20 cellular contexts compared by ENCODE assay signal in genomic region chr5:43301653-43302091, GRCh38. TPM values are rescaled to one million over a fixed set of nuclear protein-coding genes. Genes with fewer than 3 reads are reported as not detected.
A peak's percentile ranks its signal among the peaks of the same experiment; 100 is the strongest.
DNase-seq lines count a peak whose midpoint lies in the region; ATAC-seq, FAIRE-seq and TF ChIP-seq lines count a peak whose summit lies in the region.
"Had no signal": no experiment of that assay in that cellular context is flagged by ENCODE, and none has a peak within 500 bp of the region (broad histone marks: within the 10 kb centered on the region; RNA-seq: fewer than 3 reads in every experiment).

No MANE protein-coding gene starts in this region.

- no peak overlapping the region for H2AFZ ChIP-seq in keratinocyte (ENCODE audit: control insufficient read depth, low read length)
- H2AFZ ChIP-seq: neural progenitor cell had no signal

- no peak for ATAC-seq in activated naive CD4-positive, alpha-beta T cell treated with anti-CD3 and anti-CD28 coated beads, Interleukin-2, amount 50 U/mL, for 72 hours
- no peak for ATAC-seq in HG03521 (IDR thresholded peaks at IDR 0.05; ENCODE audit: unreplicated experiment)
- ATAC-seq: activated CD8-positive, alpha-beta T cell treated with anti-CD3 and anti-CD28 coated beads, Interleukin-2, amount 10 ng/mL, durations not matched to agents 7 days and 5 days; effector memory CD8-positive, alpha-beta T cell had no signal

- peaks cover 55% of the 10 kb centered on the region for H3K4me1 Mint-ChIP-seq in activated naive CD4-positive, alpha-beta T cell treated with anti-CD3 and anti-CD28 coated beads, Interleukin-2, amount 10 ng/mL, durations not matched to agents 7 days and 5 days

- H3K4me3 ChIP-seq in keratinocyte (ENCODE audit: control insufficient read depth in 2 of 3, extremely low read depth in 1 of 3, insufficient read depth in 2 of 3, low read depth in 1 of 3, low read length in 3 of 3) = no peak overlapping the region
- no peak overlapping the region for H3K4me3 ChIP-seq in subcutaneous abdominal adipose tissue (ENCODE audit: low read depth in 1 of 5, low read length in 5 of 5)
- H3K4me3 ChIP-seq: lower lobe of right lung, neural progenitor cell, SJSA1 had no signal

- H3K36me3 Mint-ChIP-seq in activated naive CD4-positive, alpha-beta T cell treated with anti-CD3 and anti-CD28 coated beads, Interleukin-2, amount 10 ng/mL, durations not matched to agents 7 days and 5 days = peaks cover 64% of the 10 kb centered on the region
- H3K36me3 Mint-ChIP-seq in activated naive CD4-positive, alpha-beta T cell treated with anti-CD3 and anti-CD28 coated beads, Interleukin-2, amount 50 U/mL, for 72 hours = peaks cover 25 to 59% of the 10 kb centered on the region in 2 donors

- peaks cover 28 to 46% of the 10 kb centered on the region in 2 experiments for H3K36me3 ChIP-seq in keratinocyte (ENCODE audit: control insufficient read depth in 2 of 2, extremely low read depth in 1 of 2, insufficient read depth in 2 of 2, low read length in 2 of 2)
- peaks cover 11 to 23% (median 17%) of the 10 kb centered on the region in 5 donors for H3K36me3 ChIP-seq in subcutaneous abdominal adipose tissue (ENCODE audit: control insufficient read depth in 5 of 5, insufficient read depth in 5 of 5, low read length in 5 of 5)

- H3K9me3 ChIP-seq in keratinocyte (ENCODE audit: control insufficient read depth, low read depth, low read length) (no peaks in the 10 kb centered on the region), subcutaneous abdominal adipose tissue (ENCODE audit: control insufficient read depth in 5 of 5, low read length in 5 of 5) (no peaks in the 10 kb centered on the region)
- H3K9me3 ChIP-seq: lower lobe of right lung, SJSA1 had no signal

- no peak overlapping the region for H3K4me3 Mint-ChIP-seq in activated naive CD4-positive, alpha-beta T cell treated with anti-CD3 and anti-CD28 coated beads, Interleukin-2, amount 10 ng/mL, durations not matched to agents 7 days and 5 days
- H3K4me3 Mint-ChIP-seq: activated CD8-positive, alpha-beta T cell treated with anti-CD3 and anti-CD28 coated beads, Interleukin-2, amount 10 ng/mL, durations not matched to agents 7 days and 5 days; CD8-positive, alpha-beta memory T cell; central memory CD8-positive, alpha-beta T cell; effector memory CD8-positive, alpha-beta T cell; neural progenitor cell had no signal

- peak overlapping the region; percentile 40 for H3K4me2 ChIP-seq in keratinocyte (ENCODE audit: control insufficient read depth, extremely low read depth, insufficient read depth, low read depth, low read length)

- peak overlapping the region; percentile 50 for H3K27ac Mint-ChIP-seq in activated naive CD4-positive, alpha-beta T cell treated with anti-CD3 and anti-CD28 coated beads, Interleukin-2, amount 10 ng/mL, durations not matched to agents 7 days and 5 days
- peak overlapping the region in 1 of 2 donors; percentile 54 for H3K27ac Mint-ChIP-seq in activated naive CD4-positive, alpha-beta T cell treated with anti-CD3 and anti-CD28 coated beads, Interleukin-2, amount 50 U/mL, for 72 hours
- H3K27ac Mint-ChIP-seq: neural progenitor cell had no signal

- H3K79me2 ChIP-seq in keratinocyte (ENCODE audit: control insufficient read depth, insufficient read depth, low read length) = peaks cover 70% of the 10 kb centered on the region

- DNase-seq in activated naive CD4-positive, alpha-beta T cell treated with anti-CD3 and anti-CD28 coated beads, Interleukin-2, amount 10 ng/mL, durations not matched to agents 7 days and 5 days = no peak
- no peak for DNase-seq in activated naive CD4-positive, alpha-beta T cell treated with anti-CD3 and anti-CD28 coated beads, Interleukin-2, amount 50 U/mL, for 72 hours (ENCODE audit: low spot score in 2 of 2)
- DNase-seq in OCI-M1 (lab: John Stamatoyannopoulos, UW) = peak; percentile 31
- DNase-seq in keratinocyte (ENCODE audit: low read depth, low spot score) = no peak
- DNase-seq in NCI-H2171 (lab: John Stamatoyannopoulos, UW) = no peak
- no peak for DNase-seq in NCI-H82 (lab: John Stamatoyannopoulos, UW)
- DNase-seq: activated CD8-positive, alpha-beta T cell treated with anti-CD3 and anti-CD28 coated beads, Interleukin-2, amount 10 ng/mL, durations not matched to agents 7 days and 5 days; activated effector memory CD4-positive, alpha-beta T cell treated with Interleukin-2 at 50 U/mL for 16 hours; amniotic stem cell; CD8-positive, alpha-beta memory T cell; effector memory CD8-positive, alpha-beta T cell; foreskin melanocyte; Karpas-422; lower lobe of right lung; substantia nigra had no signal

- H3K27me3 ChIP-seq in keratinocyte (ENCODE audit: control insufficient read depth, extremely low read depth, insufficient read depth, low read length) (no peaks in the 10 kb centered on the region), subcutaneous abdominal adipose tissue (ENCODE audit: control insufficient read depth in 5 of 5, insufficient read depth in 4 of 5, low read length in 5 of 5) (no peaks in the 10 kb centered on the region)
- H3K27me3 ChIP-seq: neural progenitor cell, SJSA1 had no signal

- FAIRE-seq in keratinocyte (lab: Jason Lieb, UNC) = no peak

- CTCF ChIA-PET in activated naive CD4-positive, alpha-beta T cell treated with anti-CD3 and anti-CD28 coated beads, Interleukin-2, amount 10 ng/mL, durations not matched to agents 7 days and 5 days (lab: Charles Lee) = interaction anchor here (1.2 to 1.6 kb wide), 2 partner anchors 10 to 88 kb away, joined by 3 to 5 read pairs; no protein-coding TSS in a partner anchor

- H3K9ac ChIP-seq in keratinocyte (ENCODE audit: control insufficient read depth, extremely low read depth, insufficient read depth, low read length) (no peak overlapping the region), subcutaneous abdominal adipose tissue (ENCODE audit: low read length in 5 of 5) (peak overlapping the region in 1 of 5 donors; percentile 6)
- H3K9ac ChIP-seq: neural progenitor cell had no signal

- H3K27ac ChIP-seq in keratinocyte (ENCODE audit: control insufficient read depth, insufficient read depth, low read length) = no peak overlapping the region
- peak overlapping the region; percentile 82 for H3K27ac ChIP-seq in subcutaneous abdominal adipose tissue (ENCODE audit: low read depth, low read length)
- H3K27ac ChIP-seq: lower lobe of right lung, neural progenitor cell, SJSA1 had no signal

- no peaks in the 10 kb centered on the region for H3K9me3 Mint-ChIP-seq in activated naive CD4-positive, alpha-beta T cell treated with anti-CD3 and anti-CD28 coated beads, Interleukin-2, amount 10 ng/mL, durations not matched to agents 7 days and 5 days
- no peaks in the 10 kb centered on the region for H3K9me3 Mint-ChIP-seq in activated naive CD4-positive, alpha-beta T cell treated with anti-CD3 and anti-CD28 coated beads, Interleukin-2, amount 50 U/mL, for 72 hours
- H3K9me3 Mint-ChIP-seq: CD8-positive, alpha-beta memory T cell; central memory CD8-positive, alpha-beta T cell; effector memory CD8-positive, alpha-beta T cell; neural progenitor cell had no signal

- TF ChIP-seq CTCF in keratinocyte (optimal IDR thresholded peaks at IDR 0.05 in 1 of 3, IDR thresholded peaks at IDR 0.05 in 1 of 3, conservative IDR thresholded peaks at IDR 0.05 in 1 of 3; ENCODE audit: extremely low read depth in 1 of 3, insufficient read depth in 2 of 3, low read length in 3 of 3) = no peak

- dilution Hi-C loops in keratinocyte (cut with MboI; ENCODE audit: extremely low pct_ligation_motif_present, low sequenced_read_pairs) = no loop called here

- peaks cover 44% of the 10 kb centered on the region for H4K20me1 ChIP-seq in keratinocyte (ENCODE audit: control insufficient read depth, extremely low read depth, insufficient read depth, low read length)

- H3K27me3 Mint-ChIP-seq in activated naive CD4-positive, alpha-beta T cell treated with anti-CD3 and anti-CD28 coated beads, Interleukin-2, amount 10 ng/mL, durations not matched to agents 7 days and 5 days = no peaks in the 10 kb centered on the region
- H3K27me3 Mint-ChIP-seq: CD8-positive, alpha-beta memory T cell; central memory CD8-positive, alpha-beta T cell; effector memory CD8-positive, alpha-beta T cell had no signal

- no peaks in the 10 kb centered on the region for H3K9me1 ChIP-seq in keratinocyte (ENCODE audit: control insufficient read depth, extremely low read depth, insufficient read depth, low read length)

- H3K4me1 ChIP-seq in keratinocyte (ENCODE audit: control insufficient read depth, extremely low read depth, insufficient read depth, low read length) (peaks cover 13% of the 10 kb centered on the region), subcutaneous abdominal adipose tissue (ENCODE audit: control insufficient read depth in 5 of 5, insufficient read depth in 5 of 5, low read length in 5 of 5) (peaks cover 0 to 37% (median 22%) of the 10 kb centered on the region in 5 donors)
- H3K4me1 ChIP-seq: SJSA1 had no signal

RNA-seq across cellular contexts. Expression of gene HMGCS1, which starts 11.5 kb away (rescaled TPM):
- 100 to 1,000 TPM in 1 of 2 donors, 10 to 100 TPM in 1; 80.0 to 116 TPM for total RNA-seq in activated naive CD4-positive, alpha-beta T cell treated with anti-CD3 and anti-CD28 coated beads, Interleukin-2, amount 50 U/mL, for 72 hours
- polyA plus RNA-seq in keratinocyte = 201 to 512 TPM (median 381 TPM) in 3 replicates
- polyA plus RNA-seq in keratinocyte (2011; ENCODE audit: low read depth) = 170 TPM
- polyA plus RNA-seq in keratinocyte (2011; cell fraction: cytosol; rRNA removed) = 110 and 222 TPM in 2 replicates
- polyA plus RNA-seq in keratinocyte (2011; cell fraction: nucleus; rRNA removed) = 312 and 435 TPM in 2 replicates
- polyA plus RNA-seq in keratinocyte (2012; ENCODE audit: low replicate concordance) = 83.4 and 351 TPM in 2 replicates
- 101 to 485 TPM (median 163 TPM) in 3 replicates for polyA minus RNA-seq in keratinocyte
- 148 TPM for polyA minus RNA-seq in keratinocyte (2011; cell fraction: cytosol; rRNA and poly(A)+ RNA removed)
- 272 and 495 TPM in 2 replicates for polyA minus RNA-seq in keratinocyte (2011; cell fraction: nucleus; rRNA and poly(A)+ RNA removed)
